In the genomic region with DNA sequence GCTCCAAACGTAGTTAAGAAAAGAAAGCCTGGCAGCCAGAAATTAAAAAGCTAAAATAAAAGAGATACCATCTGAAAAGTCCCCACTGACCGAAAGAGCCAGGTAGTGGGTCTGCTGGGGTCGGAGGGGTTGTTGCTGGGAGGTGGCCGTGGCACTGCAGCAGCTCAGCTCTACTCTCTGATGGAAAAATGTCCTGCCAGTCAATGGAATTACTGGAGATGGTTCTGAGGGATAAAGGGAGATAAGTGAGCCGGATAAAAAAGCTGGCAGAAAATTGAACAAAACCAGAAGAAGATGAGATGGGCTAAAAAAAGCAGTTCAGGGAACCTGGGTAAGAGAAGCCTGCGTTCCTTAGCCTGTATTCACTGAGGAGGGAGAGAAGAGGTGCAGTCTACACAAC, we compare ENCODE assay signal across 1 cellular context.
TF ChIP-seq lines count a peak whose summit lies in the region.

No MANE protein-coding gene starts in this region.

TF ChIP-seq in SK-N-SH treated with all-trans-retinoic acid at 6 μM for 48 hours, 23 proteins besides CTCF, POLR2A, EP300 and RAD21 (continued from another document):
- TF ChIP-seq, protein P1, sequence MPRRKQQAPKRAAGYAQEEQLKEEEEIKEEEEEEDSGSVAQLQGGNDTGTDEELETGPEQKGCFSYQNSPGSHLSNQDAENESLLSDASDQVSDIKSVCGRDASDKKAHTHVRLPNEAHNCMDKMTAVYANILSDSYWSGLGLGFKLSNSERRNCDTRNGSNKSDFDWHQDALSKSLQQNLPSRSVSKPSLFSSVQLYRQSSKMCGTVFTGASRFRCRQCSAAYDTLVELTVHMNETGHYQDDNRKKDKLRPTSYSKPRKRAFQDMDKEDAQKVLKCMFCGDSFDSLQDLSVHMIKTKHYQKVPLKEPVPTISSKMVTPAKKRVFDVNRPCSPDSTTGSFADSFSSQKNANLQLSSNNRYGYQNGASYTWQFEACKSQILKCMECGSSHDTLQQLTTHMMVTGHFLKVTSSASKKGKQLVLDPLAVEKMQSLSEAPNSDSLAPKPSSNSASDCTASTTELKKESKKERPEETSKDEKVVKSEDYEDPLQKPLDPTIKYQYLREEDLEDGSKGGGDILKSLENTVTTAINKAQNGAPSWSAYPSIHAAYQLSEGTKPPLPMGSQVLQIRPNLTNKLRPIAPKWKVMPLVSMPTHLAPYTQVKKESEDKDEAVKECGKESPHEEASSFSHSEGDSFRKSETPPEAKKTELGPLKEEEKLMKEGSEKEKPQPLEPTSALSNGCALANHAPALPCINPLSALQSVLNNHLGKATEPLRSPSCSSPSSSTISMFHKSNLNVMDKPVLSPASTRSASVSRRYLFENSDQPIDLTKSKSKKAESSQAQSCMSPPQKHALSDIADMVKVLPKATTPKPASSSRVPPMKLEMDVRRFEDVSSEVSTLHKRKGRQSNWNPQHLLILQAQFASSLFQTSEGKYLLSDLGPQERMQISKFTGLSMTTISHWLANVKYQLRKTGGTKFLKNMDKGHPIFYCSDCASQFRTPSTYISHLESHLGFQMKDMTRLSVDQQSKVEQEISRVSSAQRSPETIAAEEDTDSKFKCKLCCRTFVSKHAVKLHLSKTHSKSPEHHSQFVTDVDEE (CRISPR knock-in tag; IDR thresholded peaks at IDR 0.05), result no peak
- no peak for TF ChIP-seq ZC3H10 (CRISPR knock-in tag; IDR thresholded peaks at IDR 0.05)
- TF ChIP-seq GLIS3 (CRISPR knock-in tag; IDR thresholded peaks at IDR 0.05), result no peak
- TF ChIP-seq ZNF8 (CRISPR knock-in tag; IDR thresholded peaks at IDR 0.05), result no peak
